ENCODE assay signal across 8 cellular contexts in the genomic region with DNA sequence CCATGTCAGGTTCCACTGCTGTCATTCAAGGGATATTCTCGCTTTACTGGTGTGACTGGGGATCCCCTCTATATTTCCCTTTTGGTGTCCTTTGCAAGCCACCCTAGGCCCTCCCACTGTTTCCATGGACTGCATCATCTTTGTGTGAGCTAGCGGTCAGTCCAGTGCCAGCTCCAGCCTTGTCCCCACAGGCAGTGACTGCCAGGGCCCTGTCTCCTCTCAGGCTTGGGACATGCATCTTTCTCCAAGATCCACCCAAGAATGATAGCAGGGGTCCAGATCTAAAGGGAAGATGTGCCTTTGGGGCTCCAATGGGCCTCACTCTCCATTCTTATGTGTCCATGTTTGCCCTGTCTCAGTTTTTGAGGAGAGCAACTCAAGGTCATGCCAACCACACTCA. TPM values are rescaled to one million over a fixed set of nuclear protein-coding genes. Genes with fewer than 3 reads are reported as not detected.
"Had no signal": no experiment of that assay in that cellular context is flagged by ENCODE, and none has a peak within 500 bp of the region (broad histone marks: within the 10 kb centered on the region; RNA-seq: fewer than 3 reads in every experiment).

No MANE protein-coding gene starts in this region.

- H3K9me3 Mint-ChIP-seq: GM23338, HFFc6 had no signal

- H3K4me3 ChIP-seq: GM23338, HAP-1 had no signal

- ATAC-seq: GM23338, HCT116 had no signal

- H3K36me3 ChIP-seq: HAP-1 had no signal

- H3K9me3 ChIP-seq: HAP-1 had no signal

- H3K4me1 ChIP-seq: HAP-1 had no signal

- H3K4me3 Mint-ChIP-seq: GM23338, HFFc6 had no signal

- H3K27ac Mint-ChIP-seq: GM23338, HFFc6 had no signal

- DNase-seq: H7, HFFc6, IMR-90 had no signal

RNA-seq across cellular contexts. Expression of gene NXNL2, which starts 37.8 kb away (rescaled TPM):
- total RNA-seq: H4, HT-29 had no signal
